ENCODE assay signal across 8 cellular contexts in genomic region chr1:155321577-155322497, GRCh38. TPM values are rescaled to one million over a fixed set of nuclear protein-coding genes. Genes with fewer than 3 reads are reported as not detected.
DNase-seq lines count a peak whose midpoint lies in the region; ATAC-seq and TF ChIP-seq lines count a peak whose summit lies in the region.

No MANE protein-coding gene starts in this region.

- no peaks in the 10 kb centered on the region for H3K9me3 ChIP-seq in CD8-positive, alpha-beta memory T cell (ENCODE audit: low read length)
- no peaks in the 10 kb centered on the region for H3K9me3 ChIP-seq in ovary

- in situ Hi-C loops in GM13977 (cut with MboI; ENCODE audit: low pct_unique_long_range_greater_than_20kb, low sequenced_read_pairs, unreplicated experiment), result no loop called here

- CTCF ChIA-PET in CD8-positive, alpha-beta memory T cell (lab: Charles Lee), result interaction anchor here (0.6 to 6.0 kb wide), 12 partner anchors 10 to 115 kb away, joined by 3 to 116 read pairs (median 4); partner anchors contain the start of genes CLK2, FDPS and HCN3

- H3K36me3 Mint-ChIP-seq in CD8-positive, alpha-beta memory T cell, result peaks cover 0 to 21% (median 3%) of the 10 kb centered on the region in 3 donors

- POLR2A ChIA-PET in CD8-positive, alpha-beta memory T cell (lab: Charles Lee), result interaction anchor here (1.0 to 3.3 kb wide), 2 partner anchors 14 to 48 kb away, joined by 3 to 11 read pairs; partner anchors contain the start of genes CLK2 and FDPS

- H3K4me3 ChIP-seq in CD8-positive, alpha-beta memory T cell (ENCODE audit: low read length), result no peak overlapping the region
- H3K4me3 ChIP-seq in epithelial cell of esophagus (ENCODE audit: low read length), result peak overlapping the region; percentile 92
- peak overlapping the region; percentile 74 for H3K4me3 ChIP-seq in ovary

- peaks cover 0 to 2% of the 10 kb centered on the region in 2 donors for H3K27me3 Mint-ChIP-seq in CD8-positive, alpha-beta memory T cell

- intact Hi-C loops in ovary (cut with DNase I), result loop anchor here (5.0 to 10.0 kb wide), 6 partner anchors 45 to 147 kb away; partner anchors contain the start of genes HCN3 (in 3 of the 4), ENTREP3 (in 2 of the 4), KRTCAP2 (in 1 of the 4) and MTX1 (in 1 of the 4)

- H3K27me3 ChIP-seq in CD8-positive, alpha-beta memory T cell (ENCODE audit: insufficient read depth, low read length, poor library complexity, severe bottlenecking), result no peaks in the 10 kb centered on the region
- H3K27me3 ChIP-seq in ovary, result no peaks in the 10 kb centered on the region

- H3K4me3 Mint-ChIP-seq in CD8-positive, alpha-beta memory T cell, result peak overlapping the region; percentile 62 to 96 (median 76)

- peaks cover 22 to 41% (median 26%) of the 10 kb centered on the region in 3 donors for H3K4me1 Mint-ChIP-seq in CD8-positive, alpha-beta memory T cell

- no peak for ATAC-seq in GM21423 (IDR thresholded peaks at IDR 0.05; ENCODE audit: unreplicated experiment)

- no peak overlapping the region for H3K27ac ChIP-seq in CD8-positive, alpha-beta memory T cell (ENCODE audit: low read depth, low read length)
- H3K27ac ChIP-seq in ovary, result peak overlapping the region; percentile 94 to 96

- DNase-seq in CD8-positive, alpha-beta memory T cell, result no peak
- DNase-seq in RPMI8226, result peak; percentile 12
- peak; percentile 19 for DNase-seq in epithelial cell of esophagus (ENCODE audit: low read depth)
- peak; percentile 40 to 62 (median 47) for DNase-seq in ovary
- no peak for DNase-seq in stimulated activated CD4-positive, alpha-beta T cell treated with anti-CD3 and anti-CD28 coated beads, Interleukin-15, amount 100 ng/mL, for 24 hours
- DNase-seq in glomerular visceral epithelial cell (ENCODE audit: extremely low spot score), result no peak
- DNase-seq in GM13977 (ENCODE audit: low spot score), result no peak

- 33 to 37% (median 35%) methylated on average over 29 of the region's 29 CpGs for WGBS in ovary, 3 donors

- TF ChIP-seq EP300 in ovary (IDR thresholded peaks at IDR 0.05), result no peak

- no peak for TF ChIP-seq POLR2A in ovary (IDR thresholded peaks at IDR 0.05)

- TF ChIP-seq CTCF in epithelial cell of esophagus (IDR thresholded peaks at IDR 0.05; ENCODE audit: insufficient read depth, low read depth, low read length, missing control alignments) (no peak), ovary (IDR thresholded peaks at IDR 0.05) (no peak), GM13977 (IDR thresholded peaks at IDR 0.05; ENCODE audit: extremely low read depth, insufficient read depth, missing control alignments) (no peak)

- peak overlapping the region in 3 of 8 donors; percentile 17 to 75 (median 45) for H3K27ac Mint-ChIP-seq in CD8-positive, alpha-beta memory T cell

- no peaks in the 10 kb centered on the region for H3K9me3 Mint-ChIP-seq in CD8-positive, alpha-beta memory T cell

- no peaks in the 10 kb centered on the region for H3K36me3 ChIP-seq in CD8-positive, alpha-beta memory T cell (ENCODE audit: insufficient read depth, low read length)
- H3K36me3 ChIP-seq in ovary, result no peaks in the 10 kb centered on the region

- H3K4me1 ChIP-seq in CD8-positive, alpha-beta memory T cell (ENCODE audit: insufficient read depth, low read length), result peaks cover 9% of the 10 kb centered on the region
- peaks cover 7% of the 10 kb centered on the region for H3K4me1 ChIP-seq in ovary (ENCODE audit: insufficient read depth)

RNA-seq across cellular contexts. Expression of gene RUSC1, which starts 1.1 kb away (rescaled TPM):
- total RNA-seq in CD8-positive, alpha-beta memory T cell, result 10 to 100 TPM; 31.3 to 32.8 TPM
- 9.8 TPM for polyA plus RNA-seq in CD8-positive, alpha-beta memory T cell
- 10 to 100 TPM; 13.5 to 55.6 (median 29.9) TPM for total RNA-seq in ovary
- 10 to 100 TPM; 20.0 to 24.9 TPM for polyA plus RNA-seq in ovary

RNA-seq across cellular contexts. Expression of gene FDPS, which starts 13.2 kb away (rescaled TPM):
- 100 to 1,000 TPM; 194 to 199 TPM for total RNA-seq in CD8-positive, alpha-beta memory T cell
- polyA plus RNA-seq in CD8-positive, alpha-beta memory T cell, result 126 TPM
- 100 to 1,000 TPM in 2 of 7 donors, 10 to 100 TPM in 5; 50.7 to 177 (median 74.9) TPM for total RNA-seq in ovary
- polyA plus RNA-seq in ovary, result 100 to 1,000 TPM in 1 of 2 donors, 10 to 100 TPM in 1; 80.8 to 423 TPM

RNA-seq across cellular contexts. Expression of gene PKLR, which starts 20.6 kb away (rescaled TPM):
- total RNA-seq in CD8-positive, alpha-beta memory T cell, result not detected
- not detected for polyA plus RNA-seq in CD8-positive, alpha-beta memory T cell
- under 1 TPM in 1 of 7 donors, not detected in 6; 0.41 TPM for total RNA-seq in ovary
- polyA plus RNA-seq in ovary, result not detected

RNA-seq across cellular contexts. Expression of gene HCN3, which starts 44.6 kb away (rescaled TPM):
- total RNA-seq in CD8-positive, alpha-beta memory T cell, result 1 to 10 TPM; 3.2 to 3.7 TPM
- 0.18 TPM for polyA plus RNA-seq in CD8-positive, alpha-beta memory T cell
- total RNA-seq in ovary, result 1 to 10 TPM in 6 of 7 donors, under 1 TPM in 1; 0.69 to 7.1 (median 4.4) TPM
- polyA plus RNA-seq in ovary, result 1 to 10 TPM; 2.5 to 2.9 TPM

RNA-seq across cellular contexts. Expression of gene CLK2, which starts 48.5 kb away (rescaled TPM):
- 10 to 100 TPM; 78.3 to 79.8 TPM for total RNA-seq in CD8-positive, alpha-beta memory T cell
- polyA plus RNA-seq in CD8-positive, alpha-beta memory T cell, result 20.2 TPM
- total RNA-seq in ovary, result 10 to 100 TPM; 37.9 to 60.9 (median 50.1) TPM
- 10 to 100 TPM; 46.4 to 51.3 TPM for polyA plus RNA-seq in ovary

Comparison
In these comparisons a context has a peak if more than half of its experiments do, and no peak if none do; other contexts are left out.
1. DNase-seq: peak in RPMI8226 (single experiment), epithelial cell of esophagus (single experiment) and ovary (5 of 5); none in CD8-positive, alpha-beta memory T cell (0 of 5), stimulated activated CD4-positive, alpha-beta T cell treated with anti-CD3 and anti-CD28 coated beads, Interleukin-15, amount 100 ng/mL, for 24 hours (single experiment), glomerular visceral epithelial cell (single experiment) and GM13977 (single experiment).